8 cellular contexts compared by ENCODE assay signal in the genomic region with DNA sequence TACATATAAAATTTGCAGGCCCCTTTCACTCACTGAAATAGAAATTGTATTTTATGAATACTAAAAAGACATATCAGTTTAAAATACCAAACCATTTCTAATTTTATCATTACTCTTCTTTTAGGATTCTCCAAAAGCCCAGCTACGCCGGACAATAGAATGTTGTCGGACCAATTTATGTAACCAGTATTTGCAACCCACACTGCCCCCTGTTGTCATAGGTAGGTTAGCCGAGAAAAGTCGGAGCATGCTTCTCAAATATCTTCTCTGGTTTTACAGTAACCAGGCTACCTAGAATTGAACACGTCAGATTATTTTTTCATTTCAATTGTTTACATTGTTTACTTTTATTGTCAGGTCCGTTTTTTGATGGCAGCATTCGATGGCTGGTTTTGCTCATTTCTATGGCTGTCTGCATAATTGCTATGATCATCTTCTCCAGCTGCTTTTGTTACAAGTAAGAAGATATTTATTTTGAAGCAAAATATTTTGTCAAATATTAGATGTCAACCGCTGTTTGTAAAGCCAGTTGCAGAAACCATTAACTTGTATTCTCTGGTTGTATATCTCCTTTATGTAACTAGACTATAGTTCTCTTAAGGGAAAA. TPM values are rescaled to one million over a fixed set of nuclear protein-coding genes. Genes with fewer than 3 reads are reported as not detected.
DNase-seq lines count a peak whose midpoint lies in the region; ATAC-seq, FAIRE-seq and TF ChIP-seq lines count a peak whose summit lies in the region.

No MANE protein-coding gene starts in this region.

- H3K9ac ChIP-seq in mesenchymal stem cell (ENCODE audit: low read length) = peak overlapping the region; percentile 43

- H2BK15ac ChIP-seq in mesenchymal stem cell (ENCODE audit: low read depth, poor library complexity, severe bottlenecking) = no peak overlapping the region

- H3K9me3 Mint-ChIP-seq in endothelial cell (ENCODE audit: unreplicated experiment) = no peaks in the 10 kb centered on the region

- H3K4me3 Mint-ChIP-seq in endothelial cell (ENCODE audit: unreplicated experiment) = no peak overlapping the region

- ATAC-seq in A549 (peak; percentile 87 to 90), HG03469 (IDR thresholded peaks at IDR 0.05; ENCODE audit: unreplicated experiment) (no peak)

- H4K8ac ChIP-seq in mesenchymal stem cell (ENCODE audit: low read length) = no peak overlapping the region

- no peak for TF ChIP-seq EP300 in A549 (IDR thresholded peaks at IDR 0.05)

- no peak overlapping the region for H2AFZ ChIP-seq in mesenchymal stem cell (ENCODE audit: low read depth, low read length)

- no peak overlapping the region for H2BK12ac ChIP-seq in mesenchymal stem cell (ENCODE audit: low read length in 2 of 2)

- H3K36me3 ChIP-seq in mesenchymal stem cell (ENCODE audit: control insufficient read depth in 1 of 2, insufficient read depth in 2 of 2, low read depth in 1 of 2, low read length in 2 of 2) = peaks cover 18 to 42% of the 10 kb centered on the region in 2 experiments

- 15% methylated on average over 9 of the region's 9 CpGs for WGBS in A549 (ENCODE audit: missing lambda C conversion rate)
- whole genome bisulfite sequencing in mesenchymal stem cell = 26% methylated on average over 5 of the region's 9 CpGs

- H3K9me3 ChIP-seq in A549 = no peaks in the 10 kb centered on the region
- H3K9me3 ChIP-seq in mesenchymal stem cell (ENCODE audit: control insufficient read depth, low read length) = no peaks in the 10 kb centered on the region

- H3K27ac ChIP-seq in A549 (no peak overlapping the region), VCaP (peak overlapping the region; percentile 49), mesenchymal stem cell (ENCODE audit: low read length, poor library complexity, severe bottlenecking) (no peak overlapping the region)

- no peak overlapping the region for H3K4me3 ChIP-seq in A549
- H3K4me3 ChIP-seq in GM12864 (ENCODE audit: low read depth, low read length) = no peak overlapping the region
- no peak overlapping the region for H3K4me3 ChIP-seq in mesenchymal stem cell (ENCODE audit: insufficient read depth in 1 of 2, low read depth in 1 of 2, low read length in 2 of 2)

- TF ChIP-seq RAD21 in A549 (conservative IDR thresholded peaks at IDR 0.05 in 1 of 2, IDR thresholded peaks at IDR 0.05 in 1 of 2) = peak; percentile 77 to 81

- H3K27me3 ChIP-seq in mesenchymal stem cell (ENCODE audit: control insufficient read depth in 1 of 2, insufficient read depth in 1 of 2, low read length in 2 of 2) = no peaks in the 10 kb centered on the region

- H4K91ac ChIP-seq in mesenchymal stem cell (ENCODE audit: low read length) = no peak overlapping the region

- H3K4me2 ChIP-seq in A549 = no peak overlapping the region
- H3K4me2 ChIP-seq in mesenchymal stem cell (ENCODE audit: low read length, poor library complexity, severe bottlenecking) = no peak overlapping the region

- no peak overlapping the region for H3K4ac ChIP-seq in mesenchymal stem cell (ENCODE audit: low read depth in 1 of 2, low read length in 2 of 2)

- H2AK5ac ChIP-seq in mesenchymal stem cell (ENCODE audit: low read length, severe bottlenecking) = no peak overlapping the region

- no peaks in the 10 kb centered on the region for H3K4me1 Mint-ChIP-seq in endothelial cell (ENCODE audit: unreplicated experiment)

- H3K4me1 ChIP-seq in A549 (no peaks in the 10 kb centered on the region), mesenchymal stem cell (ENCODE audit: control insufficient read depth, insufficient read depth, low read depth, low read length) (no peaks in the 10 kb centered on the region)

- peak; percentile 73 for FAIRE-seq in A549 (lab: Jason Lieb, UNC)

- peaks cover 3% of the 10 kb centered on the region for H3K36me3 Mint-ChIP-seq in endothelial cell (ENCODE audit: low read depth, unreplicated experiment)

- H2BK120ac ChIP-seq in mesenchymal stem cell (ENCODE audit: low read depth, low read length) = no peak overlapping the region

- no peaks in the 10 kb centered on the region for H3K27me3 Mint-ChIP-seq in endothelial cell (ENCODE audit: unreplicated experiment)

- CTCF ChIA-PET in A549 (lab: Yijun Ruan, JAX) = interaction anchor here (0.6 to 4.4 kb wide), 33 partner anchors 8 to 389 kb away, joined by 3 to 37 read pairs (median 5); no protein-coding TSS in a partner anchor

- no peak overlapping the region for H3K23ac ChIP-seq in mesenchymal stem cell (ENCODE audit: low read length in 2 of 2)

- H3K79me1 ChIP-seq in mesenchymal stem cell (replicated peaks; ENCODE audit: low read length, poor library complexity, severe bottlenecking) = peaks cover 7% of the 10 kb centered on the region

- POLR2A ChIA-PET in A549 (lab: Yijun Ruan, JAX) = interaction anchor here (1.0 kb wide), 1 partner anchor 188 kb away, joined by 4 read pairs; no protein-coding TSS in a partner anchor

- DNase-seq in A549 (ENCODE audit: low read depth in 1 of 2, low spot score in 1 of 2) (peak; percentile 59 to 77), GM12864 (ENCODE audit: low read depth) (peak; percentile 25), NCI-H1105 (lab: John Stamatoyannopoulos, UW) (peak; percentile 2), endothelial cell (ENCODE audit: low spot score) (peak; percentile 67), mesenchymal stem cell (peak; percentile 72), stromal cell of bone marrow (ENCODE audit: low read depth) (peak; percentile 38)

- H3K18ac ChIP-seq in mesenchymal stem cell (ENCODE audit: low read depth in 1 of 2, low read length in 2 of 2) = no peak overlapping the region

- no peak overlapping the region for H3K14ac ChIP-seq in mesenchymal stem cell (ENCODE audit: low read length in 2 of 2)

- TF ChIP-seq CTCF in A549 (IDR thresholded peaks at IDR 0.05) = peak; percentile 82
- TF ChIP-seq CTCF in GM12864 (IDR thresholded peaks at IDR 0.05; ENCODE audit: low read depth, low read length, missing control alignments) = peak; percentile 59
- TF ChIP-seq CTCF in VCaP (conservative IDR thresholded peaks at IDR 0.05) = peak; percentile 85
- peak; percentile 70 for TF ChIP-seq CTCF in endothelial cell (IDR thresholded peaks at IDR 0.05; ENCODE audit: unreplicated experiment)

- H2BK5ac ChIP-seq in mesenchymal stem cell (ENCODE audit: low read depth, low read length, poor library complexity, severe bottlenecking) = no peak overlapping the region

- TF ChIP-seq POLR2A in A549 (IDR thresholded peaks at IDR 0.05; ENCODE audit: low read length) = no peak

- H3K27ac Mint-ChIP-seq in endothelial cell (ENCODE audit: unreplicated experiment) = no peak overlapping the region

TF ChIP-seq in A549, 52 proteins besides CTCF, POLR2A, EP300 and RAD21:
- TF ChIP-seq SMC3 (IDR thresholded peaks at IDR 0.05) (peak; percentile 77), ESRRA (IDR thresholded peaks at IDR 0.05; ENCODE audit: borderline replicate concordance, low read length) (no peak)

RNA-seq across cellular contexts. Expression of a gene that starts 57.6 kb away (rescaled TPM):
- 1.1 and 1.4 TPM in 2 replicates for polyA plus RNA-seq in A549 (2011; rRNA removed)
- 0.36 and 0.54 TPM in 2 replicates for polyA plus RNA-seq in A549 (2012; cell fraction: cytosol; rRNA removed)
- polyA plus RNA-seq in A549 (2012; cell fraction: nucleus; rRNA removed) = 0.67 and 0.81 TPM in 2 replicates
- 0.33 to 0.54 TPM (median 0.35 TPM) in 3 replicates for polyA plus RNA-seq in A549 (2017; fragmentation: RNase III; extraction: RNeasy Plus Mini Kit Qiagen cat#74134 plus additional on column Dnase treatment)
- polyA minus RNA-seq in A549 (2011; rRNA and poly(A)+ RNA removed) = 1.3 and 1.7 TPM in 2 replicates
- 563 TPM for total RNA-seq in endothelial cell (ENCODE audit: unreplicated experiment)
- 0.41 TPM for polyA plus RNA-seq in mesenchymal stem cell (2013, experiment 1 of 2)
- 0.34 TPM for polyA plus RNA-seq in mesenchymal stem cell (2013, experiment 2 of 2)

RNA-seq across cellular contexts. Expression of a gene that starts 58.6 kb away (rescaled TPM):
- polyA plus RNA-seq in A549 (2011; rRNA removed) = 14.0 and 17.9 TPM in 2 replicates
- polyA plus RNA-seq in A549 (2012; cell fraction: cytosol; rRNA removed) = 26.0 and 30.4 TPM in 2 replicates
- polyA plus RNA-seq in A549 (2012; cell fraction: nucleus; rRNA removed) = 17.8 and 19.6 TPM in 2 replicates
- polyA plus RNA-seq in A549 (2017; fragmentation: RNase III; extraction: RNeasy Plus Mini Kit Qiagen cat#74134 plus additional on column Dnase treatment) = 7.4 to 9.9 TPM (median 8.4 TPM) in 3 replicates
- 10.0 and 13.5 TPM in 2 replicates for polyA minus RNA-seq in A549 (2011; rRNA and poly(A)+ RNA removed)
- 52.9 TPM for total RNA-seq in endothelial cell (ENCODE audit: unreplicated experiment)
- 12.8 TPM for polyA plus RNA-seq in mesenchymal stem cell (2013, experiment 1 of 2)
- 12.6 TPM for polyA plus RNA-seq in mesenchymal stem cell (2013, experiment 2 of 2)

Comparison
In these comparisons a context has a peak if more than half of its experiments do, and no peak if none do; other contexts are left out.
1. DNase-seq: peak in every context shown above with its lines; median percentile 72 in mesenchymal stem cell; 68 in A549; 67 in endothelial cell; 38 in stromal cell of bone marrow; 25 in GM12864; 2 in NCI-H1105.